10 cellular contexts compared by ENCODE assay signal in genomic region chr1:207820568-207821463, GRCh38.
DNase-seq lines count a peak whose midpoint lies in the region; ATAC-seq and TF ChIP-seq lines count a peak whose summit lies in the region.
"Had no signal": no experiment of that assay in that cellular context is flagged by ENCODE, and none has a peak within 500 bp of the region (broad histone marks: within the 10 kb centered on the region; RNA-seq: fewer than 3 reads in every experiment).

No MANE protein-coding gene starts in this region.

- DNase-seq in CD4-positive, alpha-beta T cell, result no peak
- peak; percentile 62 for DNase-seq in Karpas-422
- DNase-seq in dorsolateral prefrontal cortex, result no peak
- DNase-seq in NCI-H1930 (lab: John Stamatoyannopoulos, UW), result no peak
- DNase-seq in amniotic stem cell (lab: John Stamatoyannopoulos, UW), result no peak
- DNase-seq: activated T-cell treated with anti-CD3 and anti-CD28 coated beads, Interleukin-2, amount 50 U/mL, for 1 hour; NCI-H524 had no signal

- H3K9me2 ChIP-seq in Karpas-422 (replicated peaks; ENCODE audit: insufficient read depth, low read length), result no peaks in the 10 kb centered on the region

- TF ChIP-seq CTCF in CD4-positive, alpha-beta T cell (IDR thresholded peaks at IDR 0.05), result no peak
- TF ChIP-seq CTCF in dorsolateral prefrontal cortex (IDR thresholded peaks at IDR 0.05 in 54 of 56, conservative IDR thresholded peaks at IDR 0.05 in 2 of 56; ENCODE audit: low read depth in 1 of 56, partially characterized antibody in 56 of 56), result no peak

- POLR2A ChIA-PET in CD4-positive, alpha-beta T cell (lab: Charles Lee), result interaction anchor here (2.8 kb wide), 1 partner anchor 48 kb away, joined by 11 read pairs; no protein-coding TSS in a partner anchor

- H3K36me3 ChIP-seq in Karpas-422 (ENCODE audit: insufficient read depth, low read length), result peaks cover 37% of the 10 kb centered on the region
- H3K36me3 ChIP-seq in rectal smooth muscle tissue (ENCODE audit: control insufficient read depth, insufficient read depth, low read length), result peaks cover 25% of the 10 kb centered on the region

- no peak for ATAC-seq in CD4-positive, alpha-beta T cell (ENCODE audit: poor library complexity)
- ATAC-seq in HG03025 (IDR thresholded peaks at IDR 0.05; ENCODE audit: low FRiP score, unreplicated experiment) (no peak), HG03039 (IDR thresholded peaks at IDR 0.05; ENCODE audit: unreplicated experiment) (no peak)

- H3K9ac ChIP-seq in Karpas-422 (ENCODE audit: low read length), result peak overlapping the region; percentile 90
- peak overlapping the region; percentile 26 for H3K9ac ChIP-seq in rectal smooth muscle tissue (ENCODE audit: low read length)

- H3K27me3 Mint-ChIP-seq in CD4-positive, alpha-beta T cell, result peaks cover 5% of the 10 kb centered on the region

- H4K20me1 ChIP-seq in Karpas-422 (ENCODE audit: insufficient read depth, low read depth, low read length), result peaks cover 59% of the 10 kb centered on the region

- intact Hi-C loops in CD4-positive, alpha-beta T cell (cut with DNase I, micrococcal nuclease), result no loop called here
- intact Hi-C loops in dorsolateral prefrontal cortex (cut with DNase I), result no loop called here

- no peaks in the 10 kb centered on the region for H3K27me3 ChIP-seq in CD4-positive, alpha-beta T cell (ENCODE audit: control insufficient read depth, insufficient read depth, low read length)
- no peaks in the 10 kb centered on the region for H3K27me3 ChIP-seq in Karpas-422 (ENCODE audit: low read length)
- H3K27me3 ChIP-seq in dorsolateral prefrontal cortex, result no peaks in the 10 kb centered on the region
- no peaks in the 10 kb centered on the region for H3K27me3 ChIP-seq in rectal smooth muscle tissue (ENCODE audit: control insufficient read depth, insufficient read depth, low read length)

- H3K4me1 ChIP-seq in Karpas-422 (ENCODE audit: low read length), result peaks cover 80% of the 10 kb centered on the region
- peaks cover 61% of the 10 kb centered on the region for H3K4me1 ChIP-seq in rectal smooth muscle tissue (ENCODE audit: control insufficient read depth, insufficient read depth, low read length)

- CTCF ChIA-PET in CD4-positive, alpha-beta T cell (lab: Charles Lee), result interaction anchor here (3.3 kb wide), 1 partner anchor 24 kb away, joined by 14 read pairs; no protein-coding TSS in a partner anchor

- H3K27ac Mint-ChIP-seq in CD4-positive, alpha-beta T cell, result peak overlapping the region; percentile 73

- H3K36me3 Mint-ChIP-seq in CD4-positive, alpha-beta T cell (ENCODE audit: low read depth), result peaks cover 69% of the 10 kb centered on the region

- H3K9me3 ChIP-seq in CD4-positive, alpha-beta T cell (ENCODE audit: control insufficient read depth, low read length), result no peaks in the 10 kb centered on the region
- H3K9me3 ChIP-seq in Karpas-422 (ENCODE audit: low read length), result no peaks in the 10 kb centered on the region

- H3K4me1 Mint-ChIP-seq in CD4-positive, alpha-beta T cell (ENCODE audit: low read depth), result peaks cover 79% of the 10 kb centered on the region

- peaks cover 2% of the 10 kb centered on the region for H3K9me3 Mint-ChIP-seq in CD4-positive, alpha-beta T cell

- peak overlapping the region; percentile 95 for H3K4me2 ChIP-seq in Karpas-422 (ENCODE audit: low read depth, low read length, poor library complexity, severe bottlenecking)

- peaks cover 89% of the 10 kb centered on the region for H3K79me2 ChIP-seq in Karpas-422 (ENCODE audit: low read length)

- peak overlapping the region; percentile 84 for H3K4me3 ChIP-seq in Karpas-422 (ENCODE audit: low read length)
- peak overlapping the region; percentile 48 to 99 (median 89) for H3K4me3 ChIP-seq in dorsolateral prefrontal cortex
- peak overlapping the region; percentile 93 for H3K4me3 ChIP-seq in rectal smooth muscle tissue (ENCODE audit: low read length)

- H3K4me3 Mint-ChIP-seq in CD4-positive, alpha-beta T cell, result peak overlapping the region; percentile 65

- no peak overlapping the region for H3K27ac ChIP-seq in CD4-positive, alpha-beta T cell (ENCODE audit: low read depth, low read length)
- H3K27ac ChIP-seq in Karpas-422 (ENCODE audit: low read length), result peak overlapping the region; percentile 99
- H3K27ac ChIP-seq in dorsolateral prefrontal cortex, result peak overlapping the region; percentile 95 to 100 (median 99)
- peak overlapping the region; percentile 98 for H3K27ac ChIP-seq in rectal smooth muscle tissue (ENCODE audit: low read depth, low read length)

- no peak overlapping the region for H2AFZ ChIP-seq in Karpas-422 (ENCODE audit: low read length)
